Comparison of ENCODE assay signal across 8 cellular contexts in genomic region chr14:60349663-60350365, GRCh38.
A peak's percentile ranks its signal among the peaks of the same experiment; 100 is the strongest.
DNase-seq lines count a peak whose midpoint lies in the region; ATAC-seq, FAIRE-seq and TF ChIP-seq lines count a peak whose summit lies in the region.

No MANE protein-coding gene starts in this region.

- no peaks in the 10 kb centered on the region for H3K27me3 ChIP-seq in K562 (ENCODE audit: control insufficient read depth in 2 of 2, insufficient read depth in 2 of 2, low read length in 2 of 2)

- no TSS peak for BruUV-seq in K562 (replicated peaks; lab: Mats Ljungman, UMichigan)

- no peak overlapping the region for H3K27ac ChIP-seq in K562 (ENCODE audit: extremely low read depth, low read depth, low read length)

- ATAC-seq in HG03280 (IDR thresholded peaks at IDR 0.05; ENCODE audit: unreplicated experiment) (peak; percentile 76), K562 (peak; percentile 86), HG03565 (IDR thresholded peaks at IDR 0.05; ENCODE audit: unreplicated experiment) (no peak)

- H2AFZ ChIP-seq in K562 (ENCODE audit: low read depth, low read length) = no peak overlapping the region

- no peak for TF ChIP-seq POLR2A in K562 (conservative IDR thresholded peaks at IDR 0.05)

- peak; percentile 62 for TF ChIP-seq CTCF in GM12873 (IDR thresholded peaks at IDR 0.05; ENCODE audit: insufficient read depth, low read depth, low read length, missing control alignments)
- peak; percentile 39 to 56 (median 53); a peak in 4 of 6 replicates for TF ChIP-seq CTCF in K562 (IDR thresholded peaks at IDR 0.05 in 2 of 3, conservative IDR thresholded peaks at IDR 0.05 in 1 of 3; ENCODE audit: insufficient read depth in 2 of 3, low read depth in 1 of 3, low read length in 3 of 3)

- H3K9me3 ChIP-seq in K562 (replicated peaks; ENCODE audit: control insufficient read depth, insufficient read depth, low read depth, low read length) = no peaks in the 10 kb centered on the region

- H3K4me1 ChIP-seq in K562 (replicated peaks in 1 of 2; ENCODE audit: control insufficient read depth in 2 of 2, insufficient read depth in 2 of 2, low read length in 2 of 2) = no peaks in the 10 kb centered on the region; a peak in 1 of 5 replicates

- in situ Hi-C loops in K562 (cut with MboI) = loop anchor here (5.0 kb wide), 1 partner anchor 217 kb away; no protein-coding TSS in a partner anchor

- POLR2A ChIA-PET in K562 (lab: Yijun Ruan, JAX) = no interaction called here

- H3K79me2 ChIP-seq in K562 (ENCODE audit: control insufficient read depth, insufficient read depth, low read length) = no peaks in the 10 kb centered on the region

- intact Hi-C loops in K562 (cut with micrococcal nuclease) = loop anchor here (1.0 to 2.0 kb wide), 2 partner anchors 137 to 212 kb away; partner anchors contain the start of gene C14orf39

- TF ChIP-seq RAD21 in K562 (CRISPR knock-in tag; conservative IDR thresholded peaks at IDR 0.05 in 1 of 2, IDR thresholded peaks at IDR 0.05 in 1 of 2) = peak; percentile 51 to 61

- 13% methylated on average over 7 of the region's 8 CpGs for WGBS in K562 (ENCODE audit: insufficient coverage, low coverage, missing lambda C conversion rate)

- no peaks in the 10 kb centered on the region for H3K36me3 ChIP-seq in K562 (ENCODE audit: control insufficient read depth, insufficient read depth, low read length)

- H3K9ac ChIP-seq in K562 (ENCODE audit: insufficient read depth in 1 of 2, low read depth in 2 of 2, low read length in 2 of 2) = no peak overlapping the region

- H3K9me1 ChIP-seq in K562 (ENCODE audit: control insufficient read depth, insufficient read depth, low read length) = no peaks in the 10 kb centered on the region

- DNase-seq in AG20443 (ENCODE audit: low spot score) (peak; percentile 71), NCI-H460 (ENCODE audit: extremely low read depth, low read depth) (peak; percentile 52), K562 (ENCODE audit: extremely low read depth in 1 of 4, low spot score in 3 of 4) (peak; percentile 26 to 61 (median 33)), inferior parietal cortex (ENCODE audit: extremely low spot score) (peak; percentile 80)
- peak; percentile 5 for DNase-seq in stimulated activated naive CD4-positive, alpha-beta T cell treated with Interleukin-2 at 50 U/mL for 16 hours (lab: John Stamatoyannopoulos, UW)

- H3K4me3 ChIP-seq in K562 = no peak overlapping the region

- H4K20me1 ChIP-seq in K562 (replicated peaks; ENCODE audit: control insufficient read depth, insufficient read depth, low read length) = no peaks in the 10 kb centered on the region

- peak; percentile 55 for FAIRE-seq in K562 (lab: Jason Lieb, UNC)

- H3K4me2 ChIP-seq in K562 (ENCODE audit: insufficient read depth, low read length) = no peak overlapping the region; the same call in 1 of the 2 replicates

- CTCF ChIA-PET in K562 (lab: Yijun Ruan, JAX; ENCODE audit: low intra/inter-chr PET ratio) = interaction anchor here (0.6 to 1.3 kb wide), 3 partner anchors 208 to 903 kb away, joined by 3 read pairs; no protein-coding TSS in a partner anchor

- TF ChIP-seq EP300 in K562 (IDR thresholded peaks at IDR 0.05; ENCODE audit: low read length) = no peak

TF ChIP-seq in K562, 482 proteins besides CTCF, POLR2A, EP300 and RAD21:
- no peak for TF ChIP-seq RFX1 (IDR thresholded peaks at IDR 0.05)
- no peak for TF ChIP-seq ZNF347 (CRISPR knock-in tag; IDR thresholded peaks at IDR 0.05; ENCODE audit: low read depth)
- TF ChIP-seq SMC3 (conservative IDR thresholded peaks at IDR 0.05; ENCODE audit: insufficient read depth, low read depth, low read length) = peak; percentile 32; the same call in 1 of the 2 replicates
- no peak for TF ChIP-seq FUS (optimal IDR thresholded peaks at IDR 0.05; ENCODE audit: low read depth, low read length)

Comparison
In these comparisons a context has a peak if more than half of its experiments do, and no peak if none do; other contexts are left out.
1. DNase-seq: peak in every context shown above with its lines; median percentile 80 in inferior parietal cortex; 71 in AG20443; 52 in NCI-H460; 33 in K562; 5 in stimulated activated naive CD4-positive, alpha-beta T cell treated with Interleukin-2 at 50 U/mL for 16 hours.